In genomic region chr15:60635507-60636352, GRCh38 we compare ENCODE assay signal across 9 cellular contexts.
DNase-seq lines count a peak whose midpoint lies in the region; ATAC-seq and TF ChIP-seq lines count a peak whose summit lies in the region.
"Had no signal": no experiment of that assay in that cellular context is flagged by ENCODE, and none has a peak within 500 bp of the region (broad histone marks: within the 10 kb centered on the region; RNA-seq: fewer than 3 reads in every experiment).

No MANE protein-coding gene starts in this region.

- no peak for TF ChIP-seq CTCF in osteocyte (IDR thresholded peaks at IDR 0.05)

- no peaks in the 10 kb centered on the region for H3K4me1 Mint-ChIP-seq in osteocyte (ENCODE audit: unreplicated experiment)

- no peak overlapping the region for H3K4me3 Mint-ChIP-seq in osteocyte (ENCODE audit: unreplicated experiment)
- H3K4me3 Mint-ChIP-seq: activated naive CD4-positive, alpha-beta T cell treated with anti-CD3 and anti-CD28 coated beads for 36 hours had no signal

- peak; percentile 60 for DNase-seq in M059J (ENCODE audit: low read depth)
- DNase-seq in glomerular endothelial cell (ENCODE audit: extremely low read depth, low read depth, low spot score): peak; percentile 86
- DNase-seq in GM19240 (ENCODE audit: insufficient read length, low spot score): no peak
- no peak for DNase-seq in EL
- DNase-seq in osteocyte (ENCODE audit: extremely low spot score, unreplicated experiment): no peak
- no peak for DNase-seq in foreskin melanocyte
- DNase-seq: activated naive CD4-positive, alpha-beta T cell treated with anti-CD3 and anti-CD28 coated beads for 36 hours had no signal

- no peaks in the 10 kb centered on the region for H3K36me3 Mint-ChIP-seq in osteocyte (ENCODE audit: unreplicated experiment)

- ATAC-seq in GM18519 (IDR thresholded peaks at IDR 0.05; ENCODE audit: low FRiP score, unreplicated experiment) (peak; percentile 78), HG02678 (IDR thresholded peaks at IDR 0.05; ENCODE audit: unreplicated experiment) (peak; percentile 82)

- H3K27me3 Mint-ChIP-seq in osteocyte (ENCODE audit: unreplicated experiment): peaks cover 14% of the 10 kb centered on the region

- no peak overlapping the region for H3K27ac Mint-ChIP-seq in osteocyte (ENCODE audit: unreplicated experiment)
- H3K27ac Mint-ChIP-seq: activated naive CD4-positive, alpha-beta T cell treated with anti-CD3 and anti-CD28 coated beads for 36 hours had no signal

- H3K9me3 Mint-ChIP-seq in osteocyte (ENCODE audit: unreplicated experiment): no peaks in the 10 kb centered on the region
- H3K9me3 Mint-ChIP-seq: activated naive CD4-positive, alpha-beta T cell treated with anti-CD3 and anti-CD28 coated beads for 36 hours had no signal

Comparison
In these comparisons a context has a peak if more than half of its experiments do, and no peak if none do; other contexts are left out.
1. DNase-seq: peak in M059J (single experiment) and glomerular endothelial cell (single experiment); none in GM19240 (single experiment), EL (single experiment), osteocyte (single experiment) and foreskin melanocyte (single experiment).